ENCODE assay signal across 12 cellular contexts in the genomic region with DNA sequence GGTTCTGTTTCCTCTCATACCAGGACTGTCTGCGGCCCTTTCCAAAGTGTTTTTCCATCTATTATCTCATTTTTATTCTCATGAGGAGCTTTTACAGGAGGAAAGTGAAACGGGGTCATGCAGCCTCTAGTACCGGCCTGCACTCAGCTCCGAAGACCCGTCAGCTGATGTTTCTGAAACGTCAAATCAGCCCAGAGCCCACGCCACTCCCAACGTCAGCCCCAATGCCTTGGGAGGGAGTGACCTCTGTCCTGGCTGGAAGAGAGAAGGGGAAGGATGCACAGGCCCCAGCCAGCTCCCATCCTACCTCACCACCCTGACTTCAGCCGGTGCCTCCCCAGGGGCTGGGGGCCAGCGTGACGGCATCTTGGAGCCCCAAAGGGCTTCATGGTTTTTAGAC.
"Had no signal": no experiment of that assay in that cellular context is flagged by ENCODE, and none has a peak within 500 bp of the region (broad histone marks: within the 10 kb centered on the region; RNA-seq: fewer than 3 reads in every experiment).

No MANE protein-coding gene starts in this region.

- H3K9me3 ChIP-seq: colonic mucosa had no signal

- DNase-seq: activated CD4-positive, alpha-beta memory T cell treated with anti-CD3 and anti-CD28 coated beads for 36 hours; activated CD4-positive, alpha-beta T cell treated with anti-CD3 and anti-CD28 coated beads for 1 hour; activated gamma-delta T cell; activated naive CD8-positive, alpha-beta T cell treated with anti-CD3 and anti-CD28 coated beads, Interleukin-2, amount 10 ng/mL, durations not matched to agents 7 days and 5 days; activated T-cell treated with anti-CD3 and anti-CD28 coated beads, Interleukin-2, amount 50 U/mL, for 48 hours; caudate nucleus; colonic mucosa; hippocampal formation; nucleus accumbens had no signal

- H3K36me3 ChIP-seq: colonic mucosa had no signal

- H3K4me1 ChIP-seq: colonic mucosa had no signal

- H3K4me3 ChIP-seq: colonic mucosa, smooth muscle cell had no signal

- H3K27me3 ChIP-seq: colonic mucosa had no signal

- ATAC-seq: natural killer cell treated with Interleukin-12 subunit alpha and Interleukin-12 subunit beta and Interleukin-15 and Interleukin-18, amount 100 ng/mL, for 72 hours; stimulated activated effector memory CD8-positive, alpha-beta T cell treated with anti-CD3 and anti-CD28 coated beads, Interleukin-12 subunit alpha, Interleukin-12 subunit beta, amount 100 ng/mL, for 72 hours had no signal

- H3K27ac ChIP-seq: colonic mucosa had no signal
